In genomic region chr13:24680258-24680920, GRCh38 we compare ENCODE assay signal across 8 cellular contexts. TPM values are rescaled to one million over a fixed set of nuclear protein-coding genes. Genes with fewer than 3 reads are reported as not detected.
A peak's percentile ranks its signal among the peaks of the same experiment; 100 is the strongest.
DNase-seq lines count a peak whose midpoint lies in the region; ATAC-seq, FAIRE-seq and TF ChIP-seq lines count a peak whose summit lies in the region.

Gene ATP12A (plus strand): TSS chr13:24680408. CDS start chr13:24680744, 336 bp downstream.

- H2AFZ ChIP-seq in HepG2 (ENCODE audit: low read length) = no peak within 1 kb of the TSS
- H2AFZ ChIP-seq in Karpas-422 (ENCODE audit: low read length) = no peak within 1 kb of the TSS

- peak within 1 kb of the TSS in 2 of 3 donors; percentile 24 to 45 for H3K4me3 ChIP-seq in liver (ENCODE audit: low read depth in 1 of 3, low read length in 3 of 3)
- peak within 1 kb of the TSS in 1 of 3 experiments; percentile 10; a peak in 1 of 6 replicates for H3K4me3 ChIP-seq in HepG2 (replicated peaks in 1 of 3; ENCODE audit: insufficient read depth in 1 of 3, low read depth in 2 of 3, low read length in 3 of 3)
- peak within 1 kb of the TSS; percentile 52 for H3K4me3 ChIP-seq in iPS-15b (ENCODE audit: low read depth, low read length)
- no peak within 1 kb of the TSS for H3K4me3 ChIP-seq in Karpas-422 (ENCODE audit: low read length)

- no peak for TF ChIP-seq POLR2A in HepG2 (IDR thresholded peaks at IDR 0.05; ENCODE audit: insufficient read depth in 1 of 2, low read depth in 2 of 2, low read length in 2 of 2)

- no peaks in the 10 kb centered on the region for H3K9me3 ChIP-seq in liver (ENCODE audit: control insufficient read depth in 4 of 4, low read length in 3 of 4)
- no peaks in the 10 kb centered on the region for H3K9me3 ChIP-seq in HepG2 (ENCODE audit: low read length)
- no peaks in the 10 kb centered on the region for H3K9me3 ChIP-seq in iPS-15b (ENCODE audit: control insufficient read depth, insufficient read depth, low read length)
- H3K9me3 ChIP-seq in Karpas-422 (ENCODE audit: low read length) = no peaks in the 10 kb centered on the region

- H3K4me1 Mint-ChIP-seq in activated T-helper 17 cell treated with anti-CD3 and anti-CD28 coated beads, Interleukin-2, amount 50 U/mL, for 72 hours = peaks cover 13% of the 10 kb centered on the region

- TF ChIP-seq CTCF in liver (IDR thresholded peaks at IDR 0.05; ENCODE audit: low read depth, low read length, missing input control) = no peak
- TF ChIP-seq CTCF in HepG2 (CRISPR knock-in tag; IDR thresholded peaks at IDR 0.05) = no peak

- BruUV-seq in HepG2 (replicated peaks; lab: Mats Ljungman, UMichigan) = no TSS peak

- ATAC-seq in HepG2 (no peak), HG02798 (IDR thresholded peaks at IDR 0.05; ENCODE audit: poor library complexity, unreplicated experiment) (no peak)
- ATAC-seq in activated T-helper 17 cell treated with anti-CD3 and anti-CD28 coated beads, Interleukin-2, amount 50 U/mL, for 72 hours (replicated peaks) = no peak

- H3K36me3 Mint-ChIP-seq in activated T-helper 17 cell treated with anti-CD3 and anti-CD28 coated beads, Interleukin-2, amount 50 U/mL, for 72 hours (ENCODE audit: low read depth) = no peaks in the 10 kb centered on the region

- 3% methylated on average over 75 of the region's 75 CpGs for WGBS in liver
- WGBS in HepG2 (ENCODE audit: low lambda C conversion rate) = 35% methylated on average over 20 of the region's 75 CpGs

- TF ChIP-seq RAD21 in liver (IDR thresholded peaks at IDR 0.05) (no peak), HepG2 (CRISPR knock-in tag; IDR thresholded peaks at IDR 0.05) (no peak)

- H4K20me1 ChIP-seq in HepG2 (ENCODE audit: insufficient read depth, low read length) = no peaks in the 10 kb centered on the region
- H4K20me1 ChIP-seq in Karpas-422 (ENCODE audit: insufficient read depth, low read depth, low read length) = no peaks in the 10 kb centered on the region

- CTCF ChIA-PET in HepG2 (lab: Yijun Ruan, JAX; ENCODE audit: low intra/inter-chr PET ratio, low total read pairs) = no interaction called here

- peak within 1 kb of the TSS; percentile 43 for H3K4me3 Mint-ChIP-seq in activated T-helper 17 cell treated with anti-CD3 and anti-CD28 coated beads, Interleukin-2, amount 50 U/mL, for 72 hours

- no peaks in the 10 kb centered on the region for H3K9me2 ChIP-seq in Karpas-422 (replicated peaks; ENCODE audit: insufficient read depth, low read length)

- no peaks in the 10 kb centered on the region for H3K9me3 Mint-ChIP-seq in activated T-helper 17 cell treated with anti-CD3 and anti-CD28 coated beads, Interleukin-2, amount 50 U/mL, for 72 hours

- DNase-seq in HepG2 (ENCODE audit: low spot score) (no peak), Karpas-422 (no peak), kidney tubule cell (ENCODE audit: low spot score) (no peak)
- peak; percentile 47 for DNase-seq in stimulated activated CD4-positive, alpha-beta T cell treated with anti-CD3 and anti-CD28 coated beads, Interleukin-4, amount 100 ng/mL, for 1 hour

- in situ Hi-C loops in HepG2 (cut with HindIII; ENCODE audit: extremely low pct_ligation_motif_present, low pct_unique_long_range_greater_than_20kb) = no loop called here

- FAIRE-seq in HepG2 (lab: Jason Lieb, UNC) = no peak

- H3K79me2 ChIP-seq in HepG2 (ENCODE audit: insufficient read depth, low read length) = no peaks in the 10 kb centered on the region
- H3K79me2 ChIP-seq in Karpas-422 (ENCODE audit: low read length) = no peaks in the 10 kb centered on the region

- H3K4me2 ChIP-seq in HepG2 (ENCODE audit: low read depth, low read length) (no peak within 1 kb of the TSS), Karpas-422 (ENCODE audit: low read depth, low read length, poor library complexity, severe bottlenecking) (no peak within 1 kb of the TSS)

- H3K36me3 ChIP-seq in liver (ENCODE audit: control insufficient read depth in 4 of 4, insufficient read depth in 3 of 4, low read depth in 1 of 4, low read length in 3 of 4) (no peaks in the 10 kb centered on the region), HepG2 (replicated peaks in 1 of 2; ENCODE audit: control insufficient read depth in 1 of 2, insufficient read depth in 2 of 2, low read length in 2 of 2) (no peaks in the 10 kb centered on the region), iPS-15b (ENCODE audit: control insufficient read depth, insufficient read depth, low read length) (no peaks in the 10 kb centered on the region), Karpas-422 (ENCODE audit: insufficient read depth, low read length) (no peaks in the 10 kb centered on the region)

- POLR2A ChIA-PET in HepG2 (lab: Yijun Ruan, JAX) = no interaction called here

- H3K27ac ChIP-seq in liver (ENCODE audit: low read depth in 1 of 2, low read length in 2 of 2) (no peak within 1 kb of the TSS), HepG2 (ENCODE audit: extremely low read length, insufficient read depth, low read length) (no peak within 1 kb of the TSS), Karpas-422 (ENCODE audit: low read length) (no peak within 1 kb of the TSS)

- H3K4me1 ChIP-seq in liver (ENCODE audit: control insufficient read depth in 4 of 4, insufficient read depth in 4 of 4, low read length in 3 of 4) = peaks cover 7 to 12% (median 10%) of the 10 kb centered on the region in 4 donors
- peaks cover 18% of the 10 kb centered on the region for H3K4me1 ChIP-seq in HepG2 (ENCODE audit: insufficient read depth, low read length)
- H3K4me1 ChIP-seq in iPS-15b (ENCODE audit: control insufficient read depth, insufficient read depth, low read length) = peaks cover 6% of the 10 kb centered on the region
- peaks cover 15% of the 10 kb centered on the region for H3K4me1 ChIP-seq in Karpas-422 (ENCODE audit: low read length)

- TF ChIP-seq EP300 in HepG2 (IDR thresholded peaks at IDR 0.05; ENCODE audit: low read depth in 2 of 2, low read length in 2 of 2) (no peak), HepG2 (CRISPR knock-in tag; IDR thresholded peaks at IDR 0.05; ENCODE audit: borderline replicate concordance) (no peak)

- intact Hi-C loops in HepG2 (cut with micrococcal nuclease; ENCODE audit: unreplicated experiment) = loop anchor here (5.0 kb wide), 1 partner anchor 47 kb away; no protein-coding TSS in a partner anchor

- H3K27me3 Mint-ChIP-seq in activated T-helper 17 cell treated with anti-CD3 and anti-CD28 coated beads, Interleukin-2, amount 50 U/mL, for 72 hours = peaks cover 35% of the 10 kb centered on the region

- no peak within 1 kb of the TSS for H3K9ac ChIP-seq in liver (ENCODE audit: low read depth in 1 of 2, low read length in 2 of 2)
- H3K9ac ChIP-seq in HepG2 (ENCODE audit: insufficient read depth, low read depth, low read length) = no peak within 1 kb of the TSS
- H3K9ac ChIP-seq in iPS-15b (ENCODE audit: low read depth, low read length) = no peak within 1 kb of the TSS
- no peak within 1 kb of the TSS for H3K9ac ChIP-seq in Karpas-422 (ENCODE audit: low read length)

- no peak within 1 kb of the TSS for H3K27ac Mint-ChIP-seq in activated T-helper 17 cell treated with anti-CD3 and anti-CD28 coated beads, Interleukin-2, amount 50 U/mL, for 72 hours

- peaks cover 0 to 6% (median 3%) of the 10 kb centered on the region in 4 donors for H3K27me3 ChIP-seq in liver (ENCODE audit: control insufficient read depth in 4 of 4, insufficient read depth in 4 of 4, low read length in 3 of 4)
- peaks cover 4 to 54% of the 10 kb centered on the region in 2 experiments; a peak in 4 of 5 replicates for H3K27me3 ChIP-seq in HepG2 (ENCODE audit: control insufficient read depth in 1 of 2, insufficient read depth in 2 of 2, low read length in 2 of 2)
- peaks cover 43% of the 10 kb centered on the region for H3K27me3 ChIP-seq in iPS-15b (ENCODE audit: control insufficient read depth, insufficient read depth, low read length)
- H3K27me3 ChIP-seq in Karpas-422 (ENCODE audit: low read length) = no peaks in the 10 kb centered on the region

TF ChIP-seq in liver, 16 proteins besides CTCF, POLR2A, EP300 and RAD21 (continues in another document):
- TF ChIP-seq FOXA2 (IDR thresholded peaks at IDR 0.05) (no peak), HNF4A (conservative IDR thresholded peaks at IDR 0.05) (no peak), YY1 (IDR thresholded peaks at IDR 0.05) (no peak)

TF ChIP-seq in HepG2, 621 proteins besides CTCF, POLR2A, EP300 and RAD21 (continues in another document):
- TF ChIP-seq MED13 (CRISPR knock-in tag; IDR thresholded peaks at IDR 0.05) = no peak

RNA-seq across cellular contexts. Expression of gene ATP12A, which starts in this region (rescaled TPM):
- total RNA-seq in liver (under 1 TPM in 1 of 2 donors, not detected in 1; under 0.01 TPM), HepG2 (2016; rRNA removed; fragmentation: Illumina TruSeq; extraction: Trizol) (not detected in 2 replicates)
- polyA plus RNA-seq in liver (not detected), HepG2 (2011; rRNA removed) (not detected in 2 replicates)
- total RNA-seq in HepG2 (2016; cell fraction: cytosol; rRNA removed; fragmentation: Illumina TruSeq; extraction: Trizol; ENCODE audit: low read depth) = not detected in 2 replicates
- not detected in 2 replicates for total RNA-seq in HepG2 (2016; cell fraction: insoluble cytoplasmic fraction; rRNA removed; fragmentation: Illumina TruSeq; extraction: Trizol)
- not detected in 2 replicates for total RNA-seq in HepG2 (2016; cell fraction: membrane; rRNA removed; fragmentation: Illumina TruSeq; extraction: Trizol)
- not detected in 2 replicates for total RNA-seq in HepG2 (2016; cell fraction: nucleus; rRNA removed; fragmentation: Illumina TruSeq; extraction: Trizol)
- polyA plus RNA-seq in HepG2 (2011; cell fraction: cytosol; rRNA removed) = not detected in 2 replicates
- not detected in 2 replicates for polyA plus RNA-seq in HepG2 (2011; cell fraction: nucleus; rRNA removed)
- polyA plus RNA-seq in HepG2 (2012) = not detected in 2 replicates
- not detected in 2 replicates for polyA plus RNA-seq in HepG2 (2016; cell fraction: cytosol; fragmentation: Illumina TruSeq; extraction: Trizol; ENCODE audit: low read depth)
- polyA plus RNA-seq in HepG2 (2016; cell fraction: insoluble cytoplasmic fraction; fragmentation: Illumina TruSeq; extraction: Trizol; ENCODE audit: low read depth) = not detected in 2 replicates
- not detected in 2 replicates for polyA plus RNA-seq in HepG2 (2016; cell fraction: membrane; fragmentation: Illumina TruSeq; extraction: Trizol; ENCODE audit: low read depth)
- not detected in 2 replicates for polyA plus RNA-seq in HepG2 (2016; cell fraction: nucleus; fragmentation: Illumina TruSeq; extraction: Trizol; ENCODE audit: insufficient read depth, low read depth)
- polyA minus RNA-seq in HepG2 (2011; rRNA and poly(A)+ RNA removed; ENCODE audit: low replicate concordance) = not detected in 2 replicates
- not detected in 2 replicates for polyA minus RNA-seq in HepG2 (2011; cell fraction: cytosol; rRNA and poly(A)+ RNA removed)
- polyA minus RNA-seq in HepG2 (2011; cell fraction: nucleus; rRNA and poly(A)+ RNA removed) = not detected in 2 replicates
- total RNA-seq in activated T-helper 17 cell treated with anti-CD3 and anti-CD28 coated beads, Interleukin-2, amount 50 U/mL, for 72 hours = 1 to 10 TPM in 1 of 2 donors, under 1 TPM in 1; 0.13 to 1.5 TPM
- not detected in 2 replicates for total RNA-seq in Karpas-422 (2014; rRNA removed; shearing (Covaris generic); ENCODE audit: low replicate concordance)
